In the genomic region with DNA sequence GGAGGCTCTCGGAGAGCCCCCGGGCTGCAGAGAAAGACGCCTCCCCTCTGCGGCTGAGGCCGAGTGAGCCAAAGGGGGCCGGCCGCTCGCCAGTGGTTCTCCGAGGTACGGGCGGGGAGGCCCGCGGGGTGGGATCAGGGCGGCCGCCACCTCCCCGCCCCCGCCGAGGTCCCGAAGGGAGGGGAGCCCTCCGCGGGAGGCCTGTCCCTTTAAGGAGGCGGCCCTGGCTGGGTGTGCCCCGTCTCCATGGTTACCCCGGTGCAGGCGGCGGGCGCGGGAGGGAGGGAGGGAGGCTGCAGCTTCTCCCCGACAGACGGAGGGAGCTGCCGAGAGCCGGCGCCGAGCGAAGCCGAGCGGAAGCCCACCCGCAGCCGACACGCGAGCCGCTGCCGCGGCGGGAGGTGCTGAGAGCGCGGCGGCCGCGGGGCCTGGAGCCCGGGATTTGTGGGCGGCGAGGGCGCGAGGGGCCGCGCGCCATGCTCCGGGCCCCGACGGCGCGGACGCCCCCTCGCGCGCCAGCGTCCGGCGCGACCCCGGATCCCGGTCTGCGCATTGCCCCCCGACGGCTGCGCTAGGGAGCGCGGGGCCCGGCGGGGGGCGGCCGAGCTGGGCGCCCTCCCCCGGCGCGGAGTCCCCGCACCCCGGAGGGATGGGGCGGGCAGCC, we compare ENCODE assay signal across 8 cellular contexts. TPM values are rescaled to one million over a fixed set of nuclear protein-coding genes. Genes with fewer than 3 reads are reported as not detected.
DNase-seq lines count a peak whose midpoint lies in the region; ATAC-seq and TF ChIP-seq lines count a peak whose summit lies in the region.

A gene with protein sequence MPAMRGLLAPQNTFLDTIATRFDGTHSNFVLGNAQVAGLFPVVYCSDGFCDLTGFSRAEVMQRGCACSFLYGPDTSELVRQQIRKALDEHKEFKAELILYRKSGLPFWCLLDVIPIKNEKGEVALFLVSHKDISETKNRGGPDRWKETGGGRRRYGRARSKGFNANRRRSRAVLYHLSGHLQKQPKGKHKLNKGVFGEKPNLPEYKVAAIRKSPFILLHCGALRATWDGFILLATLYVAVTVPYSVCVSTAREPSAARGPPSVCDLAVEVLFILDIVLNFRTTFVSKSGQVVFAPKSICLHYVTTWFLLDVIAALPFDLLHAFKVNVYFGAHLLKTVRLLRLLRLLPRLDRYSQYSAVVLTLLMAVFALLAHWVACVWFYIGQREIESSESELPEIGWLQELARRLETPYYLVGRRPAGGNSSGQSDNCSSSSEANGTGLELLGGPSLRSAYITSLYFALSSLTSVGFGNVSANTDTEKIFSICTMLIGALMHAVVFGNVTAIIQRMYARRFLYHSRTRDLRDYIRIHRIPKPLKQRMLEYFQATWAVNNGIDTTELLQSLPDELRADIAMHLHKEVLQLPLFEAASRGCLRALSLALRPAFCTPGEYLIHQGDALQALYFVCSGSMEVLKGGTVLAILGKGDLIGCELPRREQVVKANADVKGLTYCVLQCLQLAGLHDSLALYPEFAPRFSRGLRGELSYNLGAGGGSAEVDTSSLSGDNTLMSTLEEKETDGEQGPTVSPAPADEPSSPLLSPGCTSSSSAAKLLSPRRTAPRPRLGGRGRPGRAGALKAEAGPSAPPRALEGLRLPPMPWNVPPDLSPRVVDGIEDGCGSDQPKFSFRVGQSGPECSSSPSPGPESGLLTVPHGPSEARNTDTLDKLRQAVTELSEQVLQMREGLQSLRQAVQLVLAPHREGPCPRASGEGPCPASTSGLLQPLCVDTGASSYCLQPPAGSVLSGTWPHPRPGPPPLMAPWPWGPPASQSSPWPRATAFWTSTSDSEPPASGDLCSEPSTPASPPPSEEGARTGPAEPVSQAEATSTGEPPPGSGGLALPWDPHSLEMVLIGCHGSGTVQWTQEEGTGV (plus strand): TSS at position 291 of the 664 bp plus-strand sequence. CDS start 387 bp downstream, outside the sequence.

- no peaks in the 10 kb centered on the region for H4K20me1 ChIP-seq in fibroblast of lung (ENCODE audit: control insufficient read depth, extremely low read depth, insufficient read depth, low read length)

- no peaks in the 10 kb centered on the region for H3K9me3 ChIP-seq in Panc1 (ENCODE audit: control insufficient read depth, insufficient read depth, low read depth, low read length)
- H3K9me3 ChIP-seq in fibroblast of lung (ENCODE audit: control insufficient read depth, insufficient read depth, low read depth, low read length) = no peaks in the 10 kb centered on the region

- CTCF ChIA-PET in Panc1 (lab: Charles Lee) = interaction anchor here (0.6 kb wide), 1 partner anchor 15 kb away, joined by 3 read pairs; no protein-coding TSS in a partner anchor

- ATAC-seq in Panc1 = peak; percentile 77
- ATAC-seq in natural killer cell = peak; percentile 86 to 89 (median 89)
- peak; percentile 81 for ATAC-seq in stimulated activated memory B cell treated with anti-CD40 and anti-IgM and Interleukin-4, amounts not matched to agents 10 μg/mL and 1 μg/mL and 100 μg/mL, for 72 hours

- H3K79me2 ChIP-seq in fibroblast of lung (ENCODE audit: control insufficient read depth, insufficient read depth, low read length) = no peaks in the 10 kb centered on the region

- no peaks in the 10 kb centered on the region for H3K36me3 Mint-ChIP-seq in natural killer cell
- H3K36me3 Mint-ChIP-seq in stimulated activated memory B cell treated with anti-CD40 and anti-IgM and Interleukin-4, amounts not matched to agents 10 μg/mL and 1 μg/mL and 100 μg/mL, for 72 hours = no peaks in the 10 kb centered on the region

- peak; percentile 78 for DNase-seq in SIG-M5 treated with dmso at 0.1 percent for 504 hours (lab: John Stamatoyannopoulos, UW; ENCODE audit: unreplicated experiment)
- no peak for DNase-seq in SIG-M5 (lab: John Stamatoyannopoulos, UW)
- peak; percentile 92 for DNase-seq in HuH-7 (ENCODE audit: low spot score)
- DNase-seq in Panc1 (ENCODE audit: low read depth, low spot score) = no peak
- peak; percentile 87 for DNase-seq in activated T-helper 1 cell treated with Interleukin-2 at 50 U/mL for 16 hours (ENCODE audit: low read depth)
- DNase-seq in fibroblast of lung (ENCODE audit: low read depth in 2 of 2) = peak; percentile 57 to 61
- DNase-seq in natural killer cell = peak; percentile 68

- intact Hi-C loops in Panc1 (cut with micrococcal nuclease; ENCODE audit: unreplicated experiment) = no loop called here
- intact Hi-C loops in natural killer cell (cut with micrococcal nuclease) = no loop called here

- peak within 1 kb of the TSS in 1 of 2 donors; percentile 44 for H3K27ac Mint-ChIP-seq in natural killer cell
- peak within 1 kb of the TSS; percentile 26 for H3K27ac Mint-ChIP-seq in stimulated activated memory B cell treated with anti-CD40 and anti-IgM and Interleukin-4, amounts not matched to agents 10 μg/mL and 1 μg/mL and 100 μg/mL, for 72 hours

- peak within 1 kb of the TSS; percentile 71 for H3K4me3 Mint-ChIP-seq in natural killer cell
- H3K4me3 Mint-ChIP-seq in stimulated activated memory B cell treated with anti-CD40 and anti-IgM and Interleukin-4, amounts not matched to agents 10 μg/mL and 1 μg/mL and 100 μg/mL, for 72 hours = peak within 1 kb of the TSS; percentile 72

- H3K27me3 Mint-ChIP-seq in natural killer cell (ENCODE audit: low read depth in 2 of 2) = peaks cover 19 to 31% of the 10 kb centered on the region in 2 donors
- peaks cover 47% of the 10 kb centered on the region for H3K27me3 Mint-ChIP-seq in stimulated activated memory B cell treated with anti-CD40 and anti-IgM and Interleukin-4, amounts not matched to agents 10 μg/mL and 1 μg/mL and 100 μg/mL, for 72 hours

- peaks cover 0 to 15% of the 10 kb centered on the region in 2 donors for H3K4me1 Mint-ChIP-seq in natural killer cell
- H3K4me1 Mint-ChIP-seq in stimulated activated memory B cell treated with anti-CD40 and anti-IgM and Interleukin-4, amounts not matched to agents 10 μg/mL and 1 μg/mL and 100 μg/mL, for 72 hours = peaks cover 47% of the 10 kb centered on the region

- POLR2A ChIA-PET in Panc1 (lab: Charles Lee) = no interaction called here

- H3K27ac ChIP-seq in Panc1 (ENCODE audit: low read length) = no peak within 1 kb of the TSS
- no peak within 1 kb of the TSS for H3K27ac ChIP-seq in fibroblast of lung (ENCODE audit: insufficient read depth, low read length)

- H3K4me1 ChIP-seq in Panc1 (ENCODE audit: control insufficient read depth, insufficient read depth, low read length) (peaks cover 7% of the 10 kb centered on the region), fibroblast of lung (ENCODE audit: control insufficient read depth, extremely low read depth, insufficient read depth, low read length) (peaks cover 7% of the 10 kb centered on the region)

- H3K9ac ChIP-seq in fibroblast of lung (ENCODE audit: insufficient read depth, low read length) = no peak within 1 kb of the TSS

- H3K36me3 ChIP-seq in Panc1 (ENCODE audit: control insufficient read depth, insufficient read depth, low read length) (no peaks in the 10 kb centered on the region), fibroblast of lung (ENCODE audit: control insufficient read depth, insufficient read depth, low read length) (no peaks in the 10 kb centered on the region)

- BruUV-seq in Panc1 (replicated peaks; lab: Mats Ljungman, UMichigan) = no TSS peak

- peak within 1 kb of the TSS; percentile 66 for H3K4me2 ChIP-seq in fibroblast of lung (ENCODE audit: extremely low read depth, insufficient read depth, low read length)

- no peak for TF ChIP-seq CTCF in Panc1 (IDR thresholded peaks at IDR 0.05)
- no peak for TF ChIP-seq CTCF in fibroblast of lung (conservative IDR thresholded peaks at IDR 0.05 in 1 of 2, IDR thresholded peaks at IDR 0.05 in 1 of 2; ENCODE audit: low read depth in 1 of 2, low read length in 2 of 2)
- no peak for TF ChIP-seq CTCF in natural killer cell (IDR thresholded peaks at IDR 0.05)

- no peak within 1 kb of the TSS for H2AFZ ChIP-seq in fibroblast of lung (ENCODE audit: low read length)

- H3K27me3 ChIP-seq in Panc1 (ENCODE audit: control insufficient read depth, insufficient read depth, low read length) (peaks cover 7% of the 10 kb centered on the region; the same call in 1 of the 2 replicates), fibroblast of lung (ENCODE audit: control insufficient read depth, insufficient read depth, low read length) (peaks cover 33% of the 10 kb centered on the region)

- peak within 1 kb of the TSS; percentile 35 to 55 for H3K4me3 ChIP-seq in Panc1 (ENCODE audit: low read depth in 2 of 2, low read length in 2 of 2)
- H3K4me3 ChIP-seq in fibroblast of lung (replicated peaks in 1 of 4; ENCODE audit: control extremely low read depth in 1 of 4, insufficient read depth in 1 of 4, low read depth in 3 of 4, low read length in 4 of 4) = peak within 1 kb of the TSS; percentile 2 to 44 (median 37)

- H3K9me3 Mint-ChIP-seq in natural killer cell = no peaks in the 10 kb centered on the region
- no peaks in the 10 kb centered on the region for H3K9me3 Mint-ChIP-seq in stimulated activated memory B cell treated with anti-CD40 and anti-IgM and Interleukin-4, amounts not matched to agents 10 μg/mL and 1 μg/mL and 100 μg/mL, for 72 hours

- in situ Hi-C loops in Panc1 (cut with HindIII; ENCODE audit: low pct_unique_long_range_greater_than_20kb, low sequenced_read_pairs) = no loop called here

RNA-seq across cellular contexts. Expression of the gene that starts here (rescaled TPM):
- total RNA-seq in Panc1 (2021; ENCODE audit: unreplicated experiment) = 0.64 TPM
- 0.91 TPM for polyA plus RNA-seq in Panc1 (2012; ENCODE audit: insufficient read length)
- total RNA-seq in fibroblast of lung = 0.17 and 0.26 TPM in 2 replicates
- polyA plus RNA-seq in fibroblast of lung = 0.05 and 0.09 TPM in 2 replicates
- polyA plus RNA-seq in fibroblast of lung (2012) = 0.05 and 0.20 TPM in 2 replicates
- not detected in 2 replicates for polyA minus RNA-seq in fibroblast of lung (ENCODE audit: low replicate concordance)
- total RNA-seq in natural killer cell = 1 to 10 TPM; 1.2 to 1.7 (median 1.6) TPM

Comparison
In these comparisons a context has a peak if more than half of its experiments do, and no peak if none do; other contexts are left out.
1. DNase-seq: peak in SIG-M5 treated with dmso at 0.1 percent for 504 hours (single experiment), HuH-7 (single experiment), activated T-helper 1 cell treated with Interleukin-2 at 50 U/mL for 16 hours (single experiment) and natural killer cell (single experiment); none in SIG-M5 (single experiment) and Panc1 (single experiment).
2. Peak in ATAC-seq and H3K4me3 ChIP-seq in Panc1; RNA of the gene not detected or under 1 TPM.
3. Peak in DNase-seq, H3K4me3 ChIP-seq and H3K4me2 ChIP-seq in fibroblast of lung; RNA of the gene not detected or under 1 TPM.
4. Peak in every context shown above with its lines, with median percentiles within 50 percentile points of each other: ATAC-seq.